ENCODE assay signal across 11 cellular contexts in the genomic region with DNA sequence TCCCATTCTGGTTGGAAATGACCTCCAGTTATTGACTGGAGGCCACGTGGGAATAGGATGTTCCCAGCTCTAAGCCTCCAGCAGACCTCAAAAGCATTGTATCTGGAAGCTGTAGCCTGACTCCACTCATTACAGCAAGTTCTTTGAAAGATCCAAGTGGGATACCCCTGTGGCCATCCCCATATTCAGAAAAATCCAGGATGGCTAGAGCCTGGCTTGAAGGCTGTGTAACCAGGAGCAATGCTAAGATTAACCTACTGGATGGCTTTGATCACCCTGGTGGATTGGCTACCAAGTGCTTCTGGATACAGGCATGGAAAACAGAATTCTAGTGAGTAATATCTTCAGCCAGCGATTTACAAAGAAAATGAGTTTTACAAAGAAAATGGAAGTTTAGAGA.
"Had no signal": no experiment of that assay in that cellular context is flagged by ENCODE, and none has a peak within 500 bp of the region (broad histone marks: within the 10 kb centered on the region; RNA-seq: fewer than 3 reads in every experiment).

No MANE protein-coding gene starts in this region.

- H2AFZ ChIP-seq: GM23248, GM23338 had no signal

- H3K9me3 ChIP-seq: HAP-1 had no signal

- H3K9me3 Mint-ChIP-seq: GM23338, HFFc6 had no signal

- DNase-seq: GM23248, GOT3, H7, H9, HCEC 1CT, HFFc6 had no signal

- H3K4me2 ChIP-seq: GM23338 had no signal

- ATAC-seq: GM23338, HCT116 had no signal

- H3K4me3 ChIP-seq: GM23248, GM23338, HAP-1 had no signal

- H3K4me3 Mint-ChIP-seq: GM23338, H9, HFFc6 had no signal

- H3K4me1 Mint-ChIP-seq: GM23338, H9 had no signal

- H3K9ac ChIP-seq: GM23248 had no signal

- FAIRE-seq: H1, H54 had no signal

- H3K27ac ChIP-seq: GM23248 had no signal

- H3K36me3 ChIP-seq: HAP-1 had no signal

- H3K27ac Mint-ChIP-seq: GM23338, H9, HFFc6 had no signal
